In genomic region chr4:4377683-4378082, GRCh38 we compare ENCODE assay signal across 17 cellular contexts. TPM values are rescaled to one million over a fixed set of nuclear protein-coding genes. Genes with fewer than 3 reads are reported as not detected.
"Had no signal": no experiment of that assay in that cellular context is flagged by ENCODE, and none has a peak within 500 bp of the region (broad histone marks: within the 10 kb centered on the region; RNA-seq: fewer than 3 reads in every experiment).

No MANE protein-coding gene starts in this region.

- H3K4me2 ChIP-seq: hepatocyte had no signal

- H3K36me3 ChIP-seq: ascending aorta, neutrophil had no signal

- H3K4me1 ChIP-seq: ascending aorta, parathyroid adenoma, testis had no signal

- H3K27ac ChIP-seq: ascending aorta, hepatocyte, neutrophil, parathyroid adenoma, skin epidermis, testis had no signal

- H2AFZ ChIP-seq: hepatocyte, parathyroid adenoma had no signal

- DNase-seq: activated CD4-positive, alpha-beta T cell treated with anti-CD3 and anti-CD28 coated beads for 36 hours; activated CD4-positive, alpha-beta T cell treated with anti-CD3 and anti-CD28 coated beads, Interleukin-2, amount 50 U/mL, for 48 hours; activated gamma-delta T cell; effector CD4-positive, alpha-beta T cell; left cardiac atrium; mammary epithelial cell; naive B cell; stimulated activated CD4-positive, alpha-beta T cell treated with anti-CD3 and anti-CD28 coated beads, Interleukin-15, amount 100 ng/mL, for 24 hours; stimulated activated CD4-positive, alpha-beta T cell treated with anti-CD3 and anti-CD28 coated beads, Interleukin-4, amount 100 ng/mL, for 24 hours; testis had no signal

- ATAC-seq: activated CD4-positive, alpha-beta T cell treated with anti-CD3 and anti-CD28 coated beads for 36 hours; stimulated activated effector memory CD8-positive, alpha-beta T cell treated with anti-CD3 and anti-CD28 coated beads, Interleukin-12 subunit alpha, Interleukin-12 subunit beta, amount 100 ng/mL, for 72 hours; WTC11 had no signal

- H3K9ac ChIP-seq: parathyroid adenoma had no signal

- H3K27me3 ChIP-seq: ascending aorta, testis had no signal

- H3K9me3 ChIP-seq: ascending aorta, neutrophil, testis had no signal

- H3K4me3 ChIP-seq: ascending aorta, hepatocyte, skin epidermis, testis had no signal

RNA-seq across cellular contexts. Expression of gene NSG1, which starts 9.2 kb away (rescaled TPM):
- total RNA-seq: ascending aorta had no signal
